ENCODE assay signal across 1 cellular context in the genomic region with DNA sequence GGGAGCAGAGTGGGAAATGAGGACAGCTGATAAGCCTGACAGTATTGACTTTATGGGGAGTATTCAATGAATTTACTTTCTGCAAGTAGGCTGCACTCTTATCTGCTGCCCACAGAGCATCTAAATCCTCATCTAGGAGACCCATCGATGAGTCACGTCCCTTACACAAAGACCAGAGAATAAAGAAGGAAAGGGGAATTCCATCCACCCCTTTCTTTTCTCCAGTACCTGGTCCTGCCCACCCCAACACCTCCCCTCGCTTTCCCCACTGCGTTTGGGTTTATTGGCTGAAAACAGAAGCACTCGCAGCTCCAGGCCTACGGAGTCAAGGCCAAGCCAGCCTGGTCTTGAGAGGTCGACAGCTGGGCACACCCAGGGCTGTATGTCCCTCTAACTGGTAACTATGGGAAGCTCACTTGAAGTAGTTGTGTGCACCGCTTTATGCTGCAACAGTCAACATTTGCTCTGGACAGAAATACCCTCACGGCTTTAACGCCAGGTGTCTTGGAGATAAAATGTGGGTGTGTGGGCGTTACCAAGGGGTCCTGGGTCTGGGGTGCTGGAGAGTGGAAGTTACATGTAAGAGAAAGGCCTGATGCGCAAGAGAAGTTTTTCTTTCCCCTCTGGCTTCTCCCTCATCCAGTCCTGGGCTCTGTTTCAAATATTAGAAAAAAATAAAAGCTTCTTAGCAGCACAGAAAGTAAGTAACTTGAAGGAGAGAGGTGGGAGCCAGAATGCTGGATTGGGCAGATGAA.
TF ChIP-seq lines count a peak whose summit lies in the region.

No MANE protein-coding gene starts in this region.

TF ChIP-seq in HEK293, 187 proteins besides CTCF, POLR2A, EP300 and RAD21 (continued from another document):
- TF ChIP-seq ZNF398 (tag by site-specific recombination; IDR thresholded peaks at IDR 0.05) (no peak), ZNF660 (tag by site-specific recombination; IDR thresholded peaks at IDR 0.05) (no peak)
